Comparison of ENCODE assay signal across 21 cellular contexts in genomic region chr2:215815960-215816359, GRCh38.
A peak's percentile ranks its signal among the peaks of the same experiment; 100 is the strongest.
DNase-seq lines count a peak whose midpoint lies in the region; ATAC-seq and TF ChIP-seq lines count a peak whose summit lies in the region.
"Had no signal": no experiment of that assay in that cellular context is flagged by ENCODE, and none has a peak within 500 bp of the region (broad histone marks: within the 10 kb centered on the region; RNA-seq: fewer than 3 reads in every experiment).

No MANE protein-coding gene starts in this region.

- DNase-seq in Right ventricle myocardium superior (no peak), left ventricle myocardium inferior (no peak), fibroblast of peridontal ligament (ENCODE audit: extremely low read depth) (peak; percentile 35), DMS53 (lab: John Stamatoyannopoulos, UW) (no peak), glomerular visceral epithelial cell (ENCODE audit: extremely low spot score) (no peak), SW 1271 (lab: John Stamatoyannopoulos, UW) (no peak)
- DNase-seq: 8988T; ACHN; AML-193; BE2C; Calu3; CD4-positive, alpha-beta T cell; CD8-positive, alpha-beta memory T cell; DND-41; GOT3; HFFc6 had no signal

- H3K4me3 ChIP-seq in left ventricle myocardium inferior = no peak overlapping the region
- H3K4me3 ChIP-seq: A549; BLaER1 treated with 17β-estradiol and CSF1 and Interleukin-3, amounts not matched to agents 10 nM and 100 nM; HAP-1 had no signal

- H3K36me3 Mint-ChIP-seq in nephron (ENCODE audit: low read depth) = peaks cover 7% of the 10 kb centered on the region

- H3K27ac ChIP-seq in left ventricle myocardium inferior (replicated peaks) = no peak overlapping the region
- H3K27ac ChIP-seq: A549; BLaER1 treated with 17β-estradiol and CSF1 and Interleukin-3, amounts not matched to agents 10 nM and 100 nM had no signal

- H3K36me3 ChIP-seq in left ventricle myocardium inferior = no peaks in the 10 kb centered on the region
- H3K36me3 ChIP-seq: BE2C; BLaER1 treated with 17β-estradiol and CSF1 and Interleukin-3, amounts not matched to agents 10 nM and 100 nM; HAP-1 had no signal

- no peaks in the 10 kb centered on the region for H3K27me3 ChIP-seq in left ventricle myocardium inferior (ENCODE audit: low read depth)
- H3K27me3 ChIP-seq: BE2C; BLaER1 treated with 17β-estradiol and CSF1 and Interleukin-3, amounts not matched to agents 10 nM and 100 nM had no signal

- H3K27ac Mint-ChIP-seq in nephron = peak overlapping the region; percentile 33 to 86 (median 71)
- H3K27ac Mint-ChIP-seq: CD14-positive monocyte; CD4-positive, alpha-beta T cell; CD8-positive, alpha-beta memory T cell; HFFc6 had no signal

- TF ChIP-seq CTCF in left ventricle myocardium inferior (IDR thresholded peaks at IDR 0.05; ENCODE audit: borderline replicate concordance) (no peak), nephron (IDR thresholded peaks at IDR 0.05; ENCODE audit: unreplicated experiment in 3 of 3) (no peak)

- peak; percentile 55 for ATAC-seq in Right ventricle myocardium superior (ENCODE audit: poor library complexity)
- ATAC-seq: A549 had no signal

- no peaks in the 10 kb centered on the region for H3K27me3 Mint-ChIP-seq in nephron (ENCODE audit: low read depth)

- H3K9me3 ChIP-seq in left ventricle myocardium inferior (replicated peaks) = peaks cover 17% of the 10 kb centered on the region
- H3K9me3 ChIP-seq: BE2C, HAP-1 had no signal

- peaks cover 10% of the 10 kb centered on the region for H3K4me1 ChIP-seq in left ventricle myocardium inferior
- H3K4me1 ChIP-seq: A549, BE2C, HAP-1 had no signal

- peaks cover 8% of the 10 kb centered on the region for H3K4me1 Mint-ChIP-seq in nephron

- intact Hi-C loops in Right ventricle myocardium superior (cut with DNase I) = no loop called here
- intact Hi-C loops in left ventricle myocardium inferior (cut with micrococcal nuclease) = no loop called here

- peaks cover 26% of the 10 kb centered on the region for H3K9me3 Mint-ChIP-seq in nephron

- no peak overlapping the region for H3K4me3 Mint-ChIP-seq in nephron
- H3K4me3 Mint-ChIP-seq: CD14-positive monocyte; CD4-positive, alpha-beta T cell; CD8-positive, alpha-beta memory T cell; HFFc6 had no signal
